In genomic region chr1:169588112-169588511, GRCh38 we compare ENCODE assay signal across 1 cellular context.
TF ChIP-seq lines count a peak whose summit lies in the region.

No MANE protein-coding gene starts in this region.

TF ChIP-seq in HepG2, 621 proteins besides CTCF, POLR2A, EP300 and RAD21 (continued from another document and continues in another):
- TF ChIP-seq NR3C1 (CRISPR knock-in tag; IDR thresholded peaks at IDR 0.05) (no peak), NR2F2 (IDR thresholded peaks at IDR 0.05; ENCODE audit: borderline replicate concordance, low read depth) (0 out of 2 replicates have a peak, but pooled peaks have one; percentile 23), ZSCAN25 (CRISPR knock-in tag; IDR thresholded peaks at IDR 0.05) (no peak), MED1 (CRISPR knock-in tag; IDR thresholded peaks at IDR 0.05) (peak; percentile 44; the same call in 1 of the 2 replicates), ZNF264 (CRISPR knock-in tag; IDR thresholded peaks at IDR 0.05) (peak; percentile 41; the same call in 1 of the 2 replicates), FOXA3 (CRISPR knock-in tag; IDR thresholded peaks at IDR 0.05) (peak; percentile 72), MXI1 (IDR thresholded peaks at IDR 0.05; ENCODE audit: borderline replicate concordance, low read depth, low read length) (0 out of 3 replicates have a peak, but pooled peaks have one; percentile 5), PAX8 (CRISPR knock-in tag; IDR thresholded peaks at IDR 0.05; ENCODE audit: borderline replicate concordance) (no peak), ZNF143 (CRISPR knock-in tag; IDR thresholded peaks at IDR 0.05) (no peak), POGK (CRISPR knock-in tag; conservative IDR thresholded peaks at IDR 0.05) (no peak), FOSL2 (CRISPR knock-in tag; IDR thresholded peaks at IDR 0.05) (peak; percentile 45; the same call in 1 of the 2 replicates), ZNF713 (CRISPR knock-in tag; IDR thresholded peaks at IDR 0.05) (no peak), ISX (CRISPR knock-in tag; conservative IDR thresholded peaks at IDR 0.05) (no peak), ZNF232 (CRISPR knock-in tag; IDR thresholded peaks at IDR 0.05; ENCODE audit: borderline replicate concordance) (no peak), THRA (CRISPR knock-in tag; IDR thresholded peaks at IDR 0.05; ENCODE audit: borderline replicate concordance) (peak; percentile 29; the same call in 1 of the 2 replicates), ZNF331 (CRISPR knock-in tag; IDR thresholded peaks at IDR 0.05) (no peak), GFI1 (CRISPR knock-in tag; IDR thresholded peaks at IDR 0.05; ENCODE audit: borderline replicate concordance) (no peak), SP5 (CRISPR knock-in tag; IDR thresholded peaks at IDR 0.05; ENCODE audit: borderline replicate concordance, low read depth) (no peak), LBX2 (CRISPR knock-in tag; IDR thresholded peaks at IDR 0.05; ENCODE audit: borderline replicate concordance) (no peak), NFKBIZ (CRISPR knock-in tag; IDR thresholded peaks at IDR 0.05) (no peak), ZNF644 (CRISPR knock-in tag; IDR thresholded peaks at IDR 0.05; ENCODE audit: low read depth) (0 out of 2 replicates have a peak, but pooled peaks have one; percentile 21), ZNF446 (CRISPR knock-in tag; IDR thresholded peaks at IDR 0.05) (no peak), PATZ1 (CRISPR knock-in tag; IDR thresholded peaks at IDR 0.05) (no peak), TFE3 (CRISPR knock-in tag; IDR thresholded peaks at IDR 0.05) (no peak), MXD4 (CRISPR knock-in tag; IDR thresholded peaks at IDR 0.05) (no peak), ZNF678 (CRISPR knock-in tag; IDR thresholded peaks at IDR 0.05) (no peak), CREM (IDR thresholded peaks at IDR 0.05) (peak; percentile 72), CREM (CRISPR knock-in tag; IDR thresholded peaks at IDR 0.05) (no peak), MAFK (conservative IDR thresholded peaks at IDR 0.05 in 1 of 2, IDR thresholded peaks at IDR 0.05 in 1 of 2; ENCODE audit: low read length in 2 of 2) (0 out of 4 replicates have a peak, but pooled peaks of 1 of the 2 experiments have one; percentile 1), PBX2 (CRISPR knock-in tag; IDR thresholded peaks at IDR 0.05) (0 out of 2 replicates have a peak, but pooled peaks have one; percentile 38), SMC3 (IDR thresholded peaks at IDR 0.05; ENCODE audit: low read length) (0 out of 2 replicates have a peak, but pooled peaks have one; percentile 11), ZNF597 (CRISPR knock-in tag; IDR thresholded peaks at IDR 0.05) (no peak), YY1 (IDR thresholded peaks at IDR 0.05; ENCODE audit: insufficient read depth, insufficient replicate concordance, low read depth, low read length) (no peak), THYN1 (CRISPR knock-in tag; IDR thresholded peaks at IDR 0.05; ENCODE audit: borderline replicate concordance, low read depth) (no peak), IRF2 (CRISPR knock-in tag; IDR thresholded peaks at IDR 0.05) (no peak), ZBTB3 (CRISPR knock-in tag; IDR thresholded peaks at IDR 0.05; ENCODE audit: borderline replicate concordance, low read depth) (no peak), NFYB (CRISPR knock-in tag; IDR thresholded peaks at IDR 0.05) (no peak), ZNF784 (CRISPR knock-in tag; IDR thresholded peaks at IDR 0.05; ENCODE audit: borderline replicate concordance) (no peak), XRCC5 (optimal IDR thresholded peaks at IDR 0.05; ENCODE audit: low read length) (no peak), ZNF160 (CRISPR knock-in tag; IDR thresholded peaks at IDR 0.05) (no peak), ZMAT3 (CRISPR knock-in tag; conservative IDR thresholded peaks at IDR 0.05) (no peak), ZFP1 (CRISPR knock-in tag; IDR thresholded peaks at IDR 0.05) (no peak), XBP1 (CRISPR knock-in tag; IDR thresholded peaks at IDR 0.05) (no peak), ZSCAN21 (CRISPR knock-in tag; IDR thresholded peaks at IDR 0.05; ENCODE audit: borderline replicate concordance) (no peak), ZNF775 (CRISPR knock-in tag; IDR thresholded peaks at IDR 0.05; ENCODE audit: borderline replicate concordance) (no peak), RARA (CRISPR knock-in tag; IDR thresholded peaks at IDR 0.05) (peak; percentile 52), ZEB1 (IDR thresholded peaks at IDR 0.05; ENCODE audit: insufficient replicate concordance, low read depth) (peak; percentile 53), GLMP (CRISPR knock-in tag; IDR thresholded peaks at IDR 0.05; ENCODE audit: borderline replicate concordance) (no peak), STAT5B (CRISPR knock-in tag; IDR thresholded peaks at IDR 0.05) (no peak), HOMEZ (CRISPR knock-in tag; IDR thresholded peaks at IDR 0.05; ENCODE audit: low read depth) (peak; percentile 46; the same call in 1 of the 2 replicates), EEA1 (CRISPR knock-in tag; IDR thresholded peaks at IDR 0.05; ENCODE audit: borderline replicate concordance) (no peak), KAT8 (CRISPR knock-in tag; IDR thresholded peaks at IDR 0.05) (peak; percentile 36; the same call in 1 of the 2 replicates)
